8 cellular contexts compared by ENCODE assay signal in the genomic region with DNA sequence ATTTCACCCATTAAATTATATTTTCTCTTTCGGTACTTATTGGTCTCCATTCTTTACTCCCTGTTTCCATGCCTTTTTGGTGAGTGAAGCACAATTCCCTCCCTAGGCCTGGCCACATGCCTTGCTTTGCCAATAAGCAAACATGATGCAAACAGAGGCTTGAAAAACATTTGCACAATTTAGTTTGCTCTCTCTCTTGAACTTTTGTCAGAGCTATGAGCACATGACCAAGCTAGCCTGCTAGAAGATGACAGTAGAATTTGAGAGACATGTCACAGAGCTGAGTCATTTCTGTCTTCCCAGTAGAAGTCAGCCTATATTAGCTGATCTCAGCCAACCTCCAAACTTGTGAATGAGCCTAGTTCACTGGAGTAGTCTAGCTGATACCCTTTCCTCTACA. TPM values are rescaled to one million over a fixed set of nuclear protein-coding genes. Genes with fewer than 3 reads are reported as not detected.
DNase-seq lines count a peak whose midpoint lies in the region; ATAC-seq, FAIRE-seq and TF ChIP-seq lines count a peak whose summit lies in the region.
"Had no signal": no experiment of that assay in that cellular context is flagged by ENCODE, and none has a peak within 500 bp of the region (broad histone marks: within the 10 kb centered on the region; RNA-seq: fewer than 3 reads in every experiment).

No MANE protein-coding gene starts in this region.

- FAIRE-seq in GM12878 (lab: Jason Lieb, UNC) = peak; percentile 95

- 100% methylated on average over 1 of the region's 1 CpG for WGBS in GM12878 (ENCODE audit: insufficient coverage, insufficient replicate concordance, low lambda C conversion rate, missing lambda C conversion rate)

- ATAC-seq in GM18499 (IDR thresholded peaks at IDR 0.05; ENCODE audit: insufficient read depth, unreplicated experiment) (peak; percentile 79), GM21723 (IDR thresholded peaks at IDR 0.05; ENCODE audit: unreplicated experiment) (peak; percentile 96), GM12878 (peak; percentile 94)

- TF ChIP-seq CTCF in GM12878 (IDR thresholded peaks at IDR 0.05 in 2 of 3, conservative IDR thresholded peaks at IDR 0.05 in 1 of 3; ENCODE audit: control insufficient read depth in 2 of 3, extremely low read depth in 1 of 3, insufficient read depth in 1 of 3, low read depth in 3 of 3, low read length in 3 of 3) (no peak), neutrophil (IDR thresholded peaks at IDR 0.05) (no peak)

- H3K9me3 ChIP-seq in GM12878 (replicated peaks; ENCODE audit: control insufficient read depth, insufficient read depth, low read length) (no peaks in the 10 kb centered on the region; the same call in 2 of the 3 replicates), neutrophil (no peaks in the 10 kb centered on the region)
- H3K9me3 ChIP-seq: ovary had no signal

- CTCF ChIA-PET in GM12878 (lab: Yijun Ruan, JAX) = interaction anchor here (1.1 to 4.4 kb wide), 8 partner anchors 8 to 126 kb away, joined by 3 to 27 read pairs (median 4); no protein-coding TSS in a partner anchor

- H3K4me3 ChIP-seq in GM12878 (no peak overlapping the region), neutrophil (ENCODE audit: low read depth in 1 of 2, low read length in 1 of 2) (no peak overlapping the region)
- H3K4me3 ChIP-seq: ovary had no signal

- peak; percentile 46 to 55; a peak in 2 of 4 replicates for TF ChIP-seq EP300 in GM12878 (IDR thresholded peaks at IDR 0.05; ENCODE audit: borderline replicate concordance in 1 of 2, control insufficient read depth in 1 of 2, low read depth in 2 of 2, low read length in 2 of 2)

- H2AFZ ChIP-seq in GM12878 (ENCODE audit: control insufficient read depth, low read depth, low read length) = no peak overlapping the region; the same call in 1 of the 2 replicates

- H4K20me1 ChIP-seq in GM12878 (ENCODE audit: control insufficient read depth, insufficient read depth) = no peaks in the 10 kb centered on the region

- in situ Hi-C loops in GM12878 (cut with MboI) = no loop called here

- intact Hi-C loops in GM12878 (cut with micrococcal nuclease; ENCODE audit: unreplicated experiment) = loop anchor here (5.0 kb wide), 1 partner anchor 185 kb away; the partner anchor contains the start of gene USP1

- H3K27ac ChIP-seq in GM12878 (ENCODE audit: control insufficient read depth, insufficient read depth) = no peak overlapping the region
- peak overlapping the region; percentile 54 for H3K27ac ChIP-seq in neutrophil
- H3K27ac ChIP-seq: ovary had no signal

- SMC1A ChIA-PET in GM12878 (lab: Charles Lee; ENCODE audit: uncharacterized antibody, unreplicated experiment) = interaction anchor here (0.7 to 5.5 kb wide), 11 partner anchors 8 to 181 kb away, joined by 3 to 50 read pairs (median 5); no protein-coding TSS in a partner anchor

- BruUV-seq in GM12878 (replicated peaks; lab: Mats Ljungman, UMichigan) = no TSS peak

- DNase-seq in HS-5 (ENCODE audit: low read depth) (peak; percentile 87), GM12878 (ENCODE audit: low read depth, low spot score) (peak; percentile 60), COLO668 (lab: John Stamatoyannopoulos, UW; ENCODE audit: unreplicated experiment) (no peak), NCI-H446 treated with DMSO at 0.1 percent for 48 hours (lab: John Stamatoyannopoulos, UW) (no peak)

- RAD21 ChIA-PET in GM12878 (lab: Charles Lee; ENCODE audit: unreplicated experiment) = interaction anchor here (0.6 to 2.9 kb wide), 10 partner anchors 8 to 181 kb away, joined by 3 to 22 read pairs (median 4); no protein-coding TSS in a partner anchor

- H3K27me3 ChIP-seq in GM12878 (replicated peaks in 1 of 2; ENCODE audit: control insufficient read depth in 2 of 2, insufficient read depth in 2 of 2, low read length in 1 of 2) (no peaks in the 10 kb centered on the region), neutrophil (no peaks in the 10 kb centered on the region)
- H3K27me3 ChIP-seq: ovary had no signal

- H3K36me3 ChIP-seq in GM12878 (ENCODE audit: control insufficient read depth in 2 of 2, insufficient read depth in 2 of 2, low read length in 1 of 2) (0 out of 4 replicates have a peak, but pooled peaks cover 0 to 3% of the 10 kb centered on the region in 2 experiments), neutrophil (no peaks in the 10 kb centered on the region)
- H3K36me3 ChIP-seq: ovary had no signal

- H3K9ac ChIP-seq in GM12878 (ENCODE audit: control insufficient read depth, insufficient read depth, low read length) = no peak overlapping the region

- H3K4me1 ChIP-seq in GM12878 (ENCODE audit: control insufficient read depth, insufficient read depth, low read length) (no peaks in the 10 kb centered on the region; the same call in 1 of the 2 replicates), neutrophil (ENCODE audit: control insufficient read depth in 1 of 2, insufficient read depth in 1 of 2, low read depth in 1 of 2, low read length in 1 of 2) (peaks cover 23 to 34% of the 10 kb centered on the region in 2 experiments)

- no peaks in the 10 kb centered on the region for H3K79me2 ChIP-seq in GM12878 (ENCODE audit: control insufficient read depth, insufficient read depth, low read length)

- no peak for TF ChIP-seq POLR2A in GM12878 (IDR thresholded peaks at IDR 0.05; ENCODE audit: low read depth, low read length)

- TF ChIP-seq RAD21 in GM12878 (IDR thresholded peaks at IDR 0.05; ENCODE audit: insufficient read depth, low read depth, low read length) = no peak

- POLR2A ChIA-PET in GM12878 (lab: Charles Lee) = interaction anchor here (0.6 to 2.5 kb wide), 5 partner anchors 8 to 265 kb away, joined by 3 to 10 read pairs (median 5); partner anchors contain the start of gene DOCK7

- 0 out of 2 replicates have a peak overlapping the region, but pooled peaks have one; percentile 4 for H3K4me2 ChIP-seq in GM12878 (ENCODE audit: control insufficient read depth, insufficient read depth)

TF ChIP-seq in GM12878, 131 proteins besides CTCF, POLR2A, EP300 and RAD21 (continues in another document):
- TF ChIP-seq SIX5 (IDR thresholded peaks at IDR 0.05; ENCODE audit: low read depth, low read length, severe bottlenecking) = no peak
- no peak for TF ChIP-seq SMC3 (IDR thresholded peaks at IDR 0.05; ENCODE audit: borderline replicate concordance, low read length)
- no peak for TF ChIP-seq SREBF1 (IDR thresholded peaks at IDR 0.05; ENCODE audit: low read length)
- no peak for TF ChIP-seq POU2F2 (IDR thresholded peaks at IDR 0.05; ENCODE audit: borderline replicate concordance, low read depth, low read length)
- TF ChIP-seq MXI1 (IDR thresholded peaks at IDR 0.05; ENCODE audit: low read depth, low read length) = peak; percentile 64; the same call in 1 of the 2 replicates
- TF ChIP-seq HDGF (IDR thresholded peaks at IDR 0.05) = no peak
- TF ChIP-seq DPF2 (IDR thresholded peaks at IDR 0.05) = peak; percentile 68
- no peak for TF ChIP-seq CBX3 (IDR thresholded peaks at IDR 0.05; ENCODE audit: borderline replicate concordance, low read depth)
- no peak for TF ChIP-seq ZNF217 (IDR thresholded peaks at IDR 0.05)
- no peak for TF ChIP-seq HCFC1 (IDR thresholded peaks at IDR 0.05; ENCODE audit: low read length)
- TF ChIP-seq PML (IDR thresholded peaks at IDR 0.05; ENCODE audit: low read length) = no peak
- no peak for TF ChIP-seq RBBP5 (conservative IDR thresholded peaks at IDR 0.05)
- TF ChIP-seq ZNF622 (IDR thresholded peaks at IDR 0.05) = no peak
- TF ChIP-seq IRF3 (IDR thresholded peaks at IDR 0.05) = no peak
- no peak for TF ChIP-seq SRF (IDR thresholded peaks at IDR 0.05; ENCODE audit: low read depth in 2 of 2, low read length in 2 of 2)
- TF ChIP-seq NFIC (IDR thresholded peaks at IDR 0.05; ENCODE audit: low read depth, low read length) = no peak; the same call in 1 of the 2 replicates
- no peak for TF ChIP-seq MYC (IDR thresholded peaks at IDR 0.05; ENCODE audit: insufficient read depth, insufficient read length, insufficient replicate concordance, low read length, severe bottlenecking)

RNA-seq across cellular contexts. Expression of gene ANGPTL3, which starts 24.6 kb away (rescaled TPM):
- not detected in 2 replicates for total RNA-seq in GM12878 (2013; cell fraction: nucleolus; rRNA removed)
- not detected in 2 replicates for total RNA-seq in GM12878 (2014; rRNA removed)
- total RNA-seq in GM12878 (2014; rRNA removed; fragmentation: Illumina TruSeq; extraction: Trizol) = not detected in 2 replicates
- 0.15 TPM in 1 of 2 replicates, not detected in the other for total RNA-seq in GM12878 (2021)
- not detected for polyA plus RNA-seq in GM12878 (2011; ENCODE audit: low read depth)
- not detected in 2 replicates for polyA plus RNA-seq in GM12878 (2011; rRNA removed)
- polyA plus RNA-seq in GM12878 (2011; cell fraction: cytosol; rRNA removed) = not detected in 2 replicates
- polyA plus RNA-seq in GM12878 (2011; cell fraction: nucleus; rRNA removed) = not detected in 2 replicates
- polyA plus RNA-seq in GM12878 (2012) = not detected in 2 replicates
- polyA plus RNA-seq in GM12878 (2014; fragmentation: Illumina TruSeq; extraction: Trizol) = not detected in 2 replicates
- under 1 TPM in 1 of 2 experiments, not detected in 1; 0.05 TPM for polyA plus RNA-seq in GM12878 (2014; fragmentation: Nextera tagmentation; extraction: Ambion mirVana)
- polyA plus RNA-seq in GM12878 (2014; rRNA removed) = not detected in 2 replicates
- polyA plus RNA-seq in GM12878 (2016; fragmentation: Nextera tagmentation; extraction: Ambion mirVana) = under 1 TPM in 1 of 2 experiments, not detected in 1; 0.07 TPM
- polyA minus RNA-seq in GM12878 (2011; rRNA and poly(A)+ RNA removed) = not detected in 2 replicates
- not detected in 2 replicates for polyA minus RNA-seq in GM12878 (2011; cell fraction: cytosol; rRNA and poly(A)+ RNA removed)
- polyA minus RNA-seq in GM12878 (2011; cell fraction: nucleus; rRNA and poly(A)+ RNA removed) = not detected in 2 replicates
- polyA plus RNA-seq: ovary had no signal

Comparison
In these comparisons a context has a peak if more than half of its experiments do, and no peak if none do; other contexts are left out.
1. DNase-seq: peak in HS-5 (single experiment) and GM12878 (single experiment); none in COLO668 (single experiment) and NCI-H446 treated with DMSO at 0.1 percent for 48 hours (single experiment).
2. Peak in every context shown above with its lines, with median percentiles within 50 percentile points of each other: ATAC-seq.